ENCODE assay signal across 10 cellular contexts in the genomic region with DNA sequence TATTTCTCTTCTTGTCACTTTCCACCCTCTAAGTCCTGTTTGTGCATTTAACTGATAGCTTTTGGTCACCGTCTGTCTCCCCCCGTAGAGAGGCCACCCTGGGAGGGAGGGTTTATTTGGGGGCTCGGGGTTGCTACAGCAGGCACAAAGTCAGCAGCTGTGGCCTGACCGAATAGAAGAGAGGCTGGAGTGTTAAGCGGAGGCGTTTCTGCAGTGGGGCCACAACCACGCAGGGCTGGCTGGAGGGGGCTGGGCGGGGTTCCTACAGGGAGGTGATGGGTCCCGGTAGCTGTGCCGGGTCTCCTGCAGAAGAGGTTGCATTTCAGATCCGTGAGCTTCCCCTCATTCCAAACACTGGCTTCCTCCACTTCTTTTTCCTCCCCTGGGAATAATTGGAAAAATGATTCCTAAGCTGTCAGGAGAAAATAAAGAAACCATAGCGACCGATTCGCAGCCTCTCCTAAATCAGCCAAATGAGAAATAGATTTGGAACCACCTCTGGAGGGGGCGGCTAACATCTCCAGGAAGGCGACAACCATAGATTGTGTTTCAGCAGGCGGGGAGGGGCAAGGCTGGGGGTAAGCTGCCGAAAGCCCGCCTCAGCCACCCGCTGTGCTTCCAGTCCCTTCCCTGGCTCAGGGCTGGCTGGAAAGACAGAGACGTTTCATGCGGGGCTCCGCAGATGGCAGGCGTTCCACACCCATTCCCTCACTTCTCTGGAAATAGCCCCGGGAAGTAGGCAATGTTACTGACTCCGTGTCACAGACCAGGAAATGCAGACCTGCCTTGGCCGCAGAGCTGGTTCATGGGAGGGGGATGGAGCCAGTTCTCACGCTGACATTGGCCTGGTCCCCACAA.
A peak's percentile ranks its signal among the peaks of the same experiment; 100 is the strongest.
DNase-seq lines count a peak whose midpoint lies in the region; ATAC-seq, FAIRE-seq and TF ChIP-seq lines count a peak whose summit lies in the region.
"Had no signal": no experiment of that assay in that cellular context is flagged by ENCODE, and none has a peak within 500 bp of the region (broad histone marks: within the 10 kb centered on the region; RNA-seq: fewer than 3 reads in every experiment).

No MANE protein-coding gene starts in this region.

- peaks cover 26% of the 10 kb centered on the region for H3K4me1 ChIP-seq in ACC112 (ENCODE audit: control insufficient read depth, insufficient read depth, low read length, unreplicated experiment)

- no peak for FAIRE-seq in HTR-8/SVneo (lab: Jason Lieb, UNC)

- peak; percentile 86 for DNase-seq in NCI-H2171 (lab: John Stamatoyannopoulos, UW)
- no peak for DNase-seq in fibroblast of mammary gland (ENCODE audit: low read depth)
- DNase-seq in myocyte (ENCODE audit: low read depth), result peak; percentile 91
- no peak for DNase-seq in HTR-8/SVneo (ENCODE audit: insufficient read length, low spot score)
- no peak for DNase-seq in CD1c-positive myeloid dendritic cell (ENCODE audit: extremely low spot score)
- DNase-seq: GOT3 had no signal

- no peaks in the 10 kb centered on the region for H3K79me2 ChIP-seq in ACC112 (ENCODE audit: control insufficient read depth, insufficient read depth, low read length, unreplicated experiment)

- TF ChIP-seq CTCF in fibroblast of mammary gland (conservative IDR thresholded peaks at IDR 0.05; ENCODE audit: control insufficient read depth, insufficient read depth, low read depth, low read length), result no peak

- H3K27ac ChIP-seq in ACC112 (ENCODE audit: low read depth, low read length), result no peak overlapping the region
- H3K27ac ChIP-seq: C4-2B had no signal

- H3K27me3 ChIP-seq in ACC112 (ENCODE audit: insufficient read depth, low read length), result 0 out of 2 replicates have a peak, but pooled peaks cover 7% of the 10 kb centered on the region

- H3K4me3 ChIP-seq in ACC112 (ENCODE audit: low read depth, low read length) (peak overlapping the region; percentile 50), fibroblast of mammary gland (ENCODE audit: control insufficient read depth, low read depth, low read length) (peak overlapping the region; percentile 27)

- ATAC-seq in GM21360 (IDR thresholded peaks at IDR 0.05; ENCODE audit: unreplicated experiment) (no peak), GM21381 (IDR thresholded peaks at IDR 0.05; ENCODE audit: unreplicated experiment) (no peak)

- H3K36me3 ChIP-seq in ACC112 (ENCODE audit: insufficient read depth, low read length), result no peaks in the 10 kb centered on the region

- no peak overlapping the region for H2AFZ ChIP-seq in ACC112 (ENCODE audit: low read length, unreplicated experiment)

Comparison
In these comparisons a context has a peak if more than half of its experiments do, and no peak if none do; other contexts are left out.
1. DNase-seq: peak in NCI-H2171 (single experiment) and myocyte (single experiment); none in fibroblast of mammary gland (single experiment), HTR-8/SVneo (single experiment) and CD1c-positive myeloid dendritic cell (single experiment).